10 cellular contexts compared by ENCODE assay signal in genomic region chr11:62788991-62789390, GRCh38. TPM values are rescaled to one million over a fixed set of nuclear protein-coding genes. Genes with fewer than 3 reads are reported as not detected.
DNase-seq lines count a peak whose midpoint lies in the region; ATAC-seq and TF ChIP-seq lines count a peak whose summit lies in the region.
"Had no signal": no experiment of that assay in that cellular context is flagged by ENCODE, and none has a peak within 500 bp of the region (broad histone marks: within the 10 kb centered on the region; RNA-seq: fewer than 3 reads in every experiment).

No MANE protein-coding gene starts in this region.

- H3K27ac ChIP-seq in CD8-positive, alpha-beta memory T cell (ENCODE audit: low read depth, low read length), result no peak overlapping the region
- H3K27ac ChIP-seq in HUES64 (ENCODE audit: low read depth, low read length), result peak overlapping the region; percentile 28; the same call in 1 of the 2 replicates

- no peaks in the 10 kb centered on the region for H3K9me3 Mint-ChIP-seq in CD8-positive, alpha-beta memory T cell
- H3K9me3 Mint-ChIP-seq in activated naive CD8-positive, alpha-beta T cell treated with anti-CD3 and anti-CD28 coated beads for 36 hours, result no peaks in the 10 kb centered on the region
- H3K9me3 Mint-ChIP-seq in nephron, result no peaks in the 10 kb centered on the region

- peak overlapping the region; percentile 77 to 100 (median 96) for H3K27ac Mint-ChIP-seq in CD8-positive, alpha-beta memory T cell
- H3K27ac Mint-ChIP-seq in activated naive CD8-positive, alpha-beta T cell treated with anti-CD3 and anti-CD28 coated beads for 36 hours, result peak overlapping the region; percentile 68
- peak overlapping the region; percentile 55 to 75 (median 63) for H3K27ac Mint-ChIP-seq in nephron

- H3K27me3 ChIP-seq in CD8-positive, alpha-beta memory T cell (ENCODE audit: insufficient read depth, low read length, poor library complexity, severe bottlenecking), result no peaks in the 10 kb centered on the region
- no peaks in the 10 kb centered on the region for H3K27me3 ChIP-seq in HUES64 (ENCODE audit: insufficient read depth, low read length)
- H3K27me3 ChIP-seq: SJSA1 had no signal

- no peak for TF ChIP-seq CTCF in nephron (IDR thresholded peaks at IDR 0.05; ENCODE audit: unreplicated experiment in 3 of 3)

- no peaks in the 10 kb centered on the region for H3K27me3 Mint-ChIP-seq in CD8-positive, alpha-beta memory T cell
- no peaks in the 10 kb centered on the region for H3K27me3 Mint-ChIP-seq in activated naive CD8-positive, alpha-beta T cell treated with anti-CD3 and anti-CD28 coated beads for 36 hours
- H3K27me3 Mint-ChIP-seq in nephron (ENCODE audit: low read depth), result no peaks in the 10 kb centered on the region

- POLR2A ChIA-PET in CD8-positive, alpha-beta memory T cell (lab: Charles Lee), result interaction anchor here (0.6 to 5.9 kb wide), 7 partner anchors 19 to 124 kb away, joined by 3 to 88 read pairs (median 7); partner anchors contain the start of genes C11orf98, CSKMT, HNRNPUL2 and SLC3A2

- peaks cover 36% of the 10 kb centered on the region for H3K4me1 ChIP-seq in CD8-positive, alpha-beta memory T cell (ENCODE audit: insufficient read depth, low read length)
- peaks cover 2% of the 10 kb centered on the region; the same call in 1 of the 2 replicates for H3K4me1 ChIP-seq in HUES64 (ENCODE audit: insufficient read depth, low read length)

- CTCF ChIA-PET in CD8-positive, alpha-beta memory T cell (lab: Charles Lee), result interaction anchor here (1.1 to 2.5 kb wide), 3 partner anchors 72 to 93 kb away, joined by 3 to 11 read pairs (median 3); partner anchors contain the start of gene SLC3A2

- no peak for ATAC-seq in GM21786 (IDR thresholded peaks at IDR 0.05; ENCODE audit: unreplicated experiment)
- ATAC-seq: right cardiac atrium had no signal

- peaks cover 21% of the 10 kb centered on the region for H3K36me3 ChIP-seq in CD8-positive, alpha-beta memory T cell (ENCODE audit: insufficient read depth, low read length)
- peaks cover 52% of the 10 kb centered on the region for H3K36me3 ChIP-seq in HUES64 (ENCODE audit: insufficient read depth, low read length)

- H3K4me3 ChIP-seq in CD8-positive, alpha-beta memory T cell (ENCODE audit: low read length), result no peak overlapping the region
- H3K4me3 ChIP-seq in HUES64 (ENCODE audit: low read length), result peak overlapping the region; percentile 84; the same call in 1 of the 2 replicates

- no peak for DNase-seq in CD8-positive, alpha-beta memory T cell
- DNase-seq in activated naive CD8-positive, alpha-beta T cell treated with anti-CD3 and anti-CD28 coated beads for 36 hours, result no peak
- DNase-seq in germinal center (ENCODE audit: low spot score), result no peak
- DNase-seq in AML-193 (lab: John Stamatoyannopoulos, UW), result no peak
- DNase-seq: activated effector memory CD4-positive, alpha-beta T cell treated with anti-CD3 and anti-CD28 coated beads, Interleukin-2, amount 50 U/mL, for 16 hours had no signal

- H3K4me1 Mint-ChIP-seq in CD8-positive, alpha-beta memory T cell, result peaks cover 46 to 62% (median 57%) of the 10 kb centered on the region in 3 donors
- H3K4me1 Mint-ChIP-seq in activated naive CD8-positive, alpha-beta T cell treated with anti-CD3 and anti-CD28 coated beads for 36 hours, result peaks cover 42% of the 10 kb centered on the region
- peaks cover 31% of the 10 kb centered on the region for H3K4me1 Mint-ChIP-seq in nephron

- H3K9ac ChIP-seq in HUES64 (ENCODE audit: low read depth, low read length), result no peak overlapping the region

- H3K4me3 Mint-ChIP-seq in CD8-positive, alpha-beta memory T cell, result peak overlapping the region; percentile 94 to 97 (median 95)
- H3K4me3 Mint-ChIP-seq in activated naive CD8-positive, alpha-beta T cell treated with anti-CD3 and anti-CD28 coated beads for 36 hours, result peak overlapping the region; percentile 90
- peak overlapping the region; percentile 92 to 96 (median 95) for H3K4me3 Mint-ChIP-seq in nephron

- WGBS in HUES64, result 90% methylated on average over 5 of the region's 5 CpGs

- H3K36me3 Mint-ChIP-seq in CD8-positive, alpha-beta memory T cell, result peaks cover 0 to 57% (median 3%) of the 10 kb centered on the region in 3 donors
- H3K36me3 Mint-ChIP-seq in activated naive CD8-positive, alpha-beta T cell treated with anti-CD3 and anti-CD28 coated beads for 36 hours, result peaks cover 37% of the 10 kb centered on the region
- H3K36me3 Mint-ChIP-seq in nephron (ENCODE audit: low read depth), result peaks cover 27% of the 10 kb centered on the region

- no peaks in the 10 kb centered on the region for H3K9me3 ChIP-seq in CD8-positive, alpha-beta memory T cell (ENCODE audit: low read length)
- no peaks in the 10 kb centered on the region for H3K9me3 ChIP-seq in HUES64 (ENCODE audit: insufficient read depth, low read depth, low read length)

RNA-seq across cellular contexts. Expression of gene TMEM179B, which starts 1.8 kb away (rescaled TPM):
- 10 to 100 TPM; 46.4 to 49.2 TPM for total RNA-seq in CD8-positive, alpha-beta memory T cell
- 135 TPM for polyA plus RNA-seq in CD8-positive, alpha-beta memory T cell
- 27.7 TPM for polyA plus RNA-seq in HUES64 (2013, experiment 1 of 2)
- polyA plus RNA-seq in HUES64 (2013, experiment 2 of 2), result 22.1 TPM
- 10 to 100 TPM; 30.7 to 34.3 TPM for total RNA-seq in activated naive CD8-positive, alpha-beta T cell treated with anti-CD3 and anti-CD28 coated beads for 36 hours

RNA-seq across cellular contexts. Expression of gene TMEM223, which starts 2.8 kb away (rescaled TPM):
- total RNA-seq in CD8-positive, alpha-beta memory T cell, result 10 to 100 TPM; 13.0 to 14.6 TPM
- 56.0 TPM for polyA plus RNA-seq in CD8-positive, alpha-beta memory T cell
- 21.1 TPM for polyA plus RNA-seq in HUES64 (2013, experiment 1 of 2)
- 23.4 TPM for polyA plus RNA-seq in HUES64 (2013, experiment 2 of 2)
- 1 to 10 TPM; 9.4 to 10.0 TPM for total RNA-seq in activated naive CD8-positive, alpha-beta T cell treated with anti-CD3 and anti-CD28 coated beads for 36 hours

RNA-seq across cellular contexts. Expression of gene NXF1, which starts 16.2 kb away (rescaled TPM):
- total RNA-seq in CD8-positive, alpha-beta memory T cell, result 100 to 1,000 TPM; 112 to 126 TPM
- polyA plus RNA-seq in CD8-positive, alpha-beta memory T cell, result 81.2 TPM
- 48.1 TPM for polyA plus RNA-seq in HUES64 (2013, experiment 1 of 2)
- 42.3 TPM for polyA plus RNA-seq in HUES64 (2013, experiment 2 of 2)
- 100 to 1,000 TPM; 107 to 111 TPM for total RNA-seq in activated naive CD8-positive, alpha-beta T cell treated with anti-CD3 and anti-CD28 coated beads for 36 hours

RNA-seq across cellular contexts. Expression of gene TAF6L, which starts 17.8 kb away (rescaled TPM):
- 10 to 100 TPM; 21.8 to 24.1 TPM for total RNA-seq in CD8-positive, alpha-beta memory T cell
- 9.6 TPM for polyA plus RNA-seq in CD8-positive, alpha-beta memory T cell
- 20.6 TPM for polyA plus RNA-seq in HUES64 (2013, experiment 1 of 2)
- 27.1 TPM for polyA plus RNA-seq in HUES64 (2013, experiment 2 of 2)
- 10 to 100 TPM; 22.0 to 22.1 TPM for total RNA-seq in activated naive CD8-positive, alpha-beta T cell treated with anti-CD3 and anti-CD28 coated beads for 36 hours

RNA-seq across cellular contexts. Expression of gene POLR2G, which starts 27.6 kb away (rescaled TPM):
- total RNA-seq in CD8-positive, alpha-beta memory T cell, result 100 to 1,000 TPM; 151 to 160 TPM
- 272 TPM for polyA plus RNA-seq in CD8-positive, alpha-beta memory T cell
- polyA plus RNA-seq in HUES64 (2013, experiment 1 of 2), result 113 TPM
- 109 TPM for polyA plus RNA-seq in HUES64 (2013, experiment 2 of 2)
- 100 to 1,000 TPM; 125 to 131 TPM for total RNA-seq in activated naive CD8-positive, alpha-beta T cell treated with anti-CD3 and anti-CD28 coated beads for 36 hours
